19 cellular contexts compared by ENCODE assay signal in genomic region chr9:28053378-28053777, GRCh38.
DNase-seq lines count a peak whose midpoint lies in the region; ATAC-seq, FAIRE-seq and TF ChIP-seq lines count a peak whose summit lies in the region.
"Had no signal": no experiment of that assay in that cellular context is flagged by ENCODE, and none has a peak within 500 bp of the region (broad histone marks: within the 10 kb centered on the region; RNA-seq: fewer than 3 reads in every experiment).

No MANE protein-coding gene starts in this region.

- TF ChIP-seq RAD21 in H1 (IDR thresholded peaks at IDR 0.05 in 1 of 2, conservative IDR thresholded peaks at IDR 0.05 in 1 of 2; ENCODE audit: low read depth in 2 of 2, low read length in 2 of 2), result no peak

- intact Hi-C loops in thyroid gland (cut with DNase I) (no loop called here), adrenal gland (cut with DNase I) (no loop called here)

- H3K4me2 ChIP-seq in H1 (ENCODE audit: insufficient read depth in 1 of 2, low read depth in 2 of 2, low read length in 2 of 2), result no peak overlapping the region

- no peaks in the 10 kb centered on the region for H3K36me3 ChIP-seq in BE2C
- H3K36me3 ChIP-seq in H1 (ENCODE audit: control insufficient read depth in 2 of 4, insufficient read depth in 4 of 4, low read length in 3 of 4), result no peaks in the 10 kb centered on the region
- H3K36me3 ChIP-seq in thyroid gland, result no peaks in the 10 kb centered on the region
- no peaks in the 10 kb centered on the region for H3K36me3 ChIP-seq in adrenal gland (replicated peaks in 1 of 2)

- H3K9me3 ChIP-seq in BE2C (no peaks in the 10 kb centered on the region; the same call in 1 of the 2 replicates), H1 (ENCODE audit: insufficient read depth in 2 of 2, low read depth in 1 of 2, low read length in 1 of 2) (no peaks in the 10 kb centered on the region), thyroid gland (no peaks in the 10 kb centered on the region), adrenal gland (replicated peaks in 1 of 3) (peaks cover 0 to 7% (median 0%) of the 10 kb centered on the region in 3 donors)

- TF ChIP-seq CTCF in BE2C (IDR thresholded peaks at IDR 0.05; ENCODE audit: low read depth, low read length) (no peak), H1 (IDR thresholded peaks at IDR 0.05; ENCODE audit: control extremely low read depth in 1 of 3, insufficient read depth in 1 of 3, low read depth in 1 of 3, low read length in 3 of 3) (no peak), thyroid gland (IDR thresholded peaks at IDR 0.05) (no peak), adrenal gland (IDR thresholded peaks at IDR 0.05) (no peak)

- FAIRE-seq in H1 (lab: Jason Lieb, UNC), result peak; percentile 13
- FAIRE-seq: A204.1, G401.6, GM19239 had no signal

- no peak overlapping the region for H4K91ac ChIP-seq in H1 (replicated peaks; ENCODE audit: insufficient read length, low read length)

- H2BK12ac ChIP-seq in H1 (ENCODE audit: low read depth, low read length), result no peak overlapping the region

- H3K27ac ChIP-seq in H1 (ENCODE audit: low read depth, low read length) (no peak overlapping the region), thyroid gland (no peak overlapping the region), adrenal gland (no peak overlapping the region)
- H3K27ac ChIP-seq: C4-2B, GM23248 had no signal

- H3K27me3 Mint-ChIP-seq in activated T-helper 17 cell treated with anti-CD3 and anti-CD28 coated beads, Interleukin-2, amount 50 U/mL, for 72 hours, result no peaks in the 10 kb centered on the region
- H3K27me3 Mint-ChIP-seq: B cell; CD4-positive, alpha-beta memory T cell had no signal

- H3K4me3 ChIP-seq in BE2C (ENCODE audit: low read depth, low read length) (peak overlapping the region; percentile 14; the same call in 1 of the 2 replicates), H1 (ENCODE audit: extremely low read depth in 1 of 4, insufficient read depth in 2 of 4, low read depth in 3 of 4, low read length in 4 of 4) (no peak overlapping the region), thyroid gland (replicated peaks in 1 of 3) (no peak overlapping the region), adrenal gland (no peak overlapping the region)
- H3K4me3 ChIP-seq: GM23248 had no signal

- no peak for ATAC-seq in activated T-helper 17 cell treated with anti-CD3 and anti-CD28 coated beads, Interleukin-2, amount 50 U/mL, for 72 hours (replicated peaks)

- H3K14ac ChIP-seq in H1 (ENCODE audit: insufficient read length), result no peak overlapping the region

- no peak overlapping the region for H2AK5ac ChIP-seq in H1 (ENCODE audit: low read depth, low read length)

- H3K18ac ChIP-seq in H1 (ENCODE audit: extremely low read depth, low read length), result no peak overlapping the region

- no peak overlapping the region for H3K27ac Mint-ChIP-seq in activated T-helper 17 cell treated with anti-CD3 and anti-CD28 coated beads, Interleukin-2, amount 50 U/mL, for 72 hours
- H3K27ac Mint-ChIP-seq: B cell; CD4-positive, alpha-beta memory T cell had no signal

- no peaks in the 10 kb centered on the region for H3K23me2 ChIP-seq in H1 (ENCODE audit: low read depth, low read length)

- H2BK15ac ChIP-seq in H1 (ENCODE audit: low read length), result no peak overlapping the region

- H3K9me3 Mint-ChIP-seq in activated T-helper 17 cell treated with anti-CD3 and anti-CD28 coated beads, Interleukin-2, amount 50 U/mL, for 72 hours, result no peaks in the 10 kb centered on the region

- H3K27me3 ChIP-seq in BE2C (no peaks in the 10 kb centered on the region), H1 (replicated peaks in 1 of 4; ENCODE audit: control insufficient read depth in 3 of 4, extremely low read depth in 1 of 4, insufficient read depth in 3 of 4, low read length in 3 of 4) (no peaks in the 10 kb centered on the region), thyroid gland (no peaks in the 10 kb centered on the region), adrenal gland (no peaks in the 10 kb centered on the region)

- H4K8ac ChIP-seq in H1 (ENCODE audit: extremely low read depth, insufficient read depth, low read length), result no peak overlapping the region

- DNase-seq in BE2C (no peak), NCI-H1105 (lab: John Stamatoyannopoulos, UW) (peak; percentile 43), NCI-H526 (lab: John Stamatoyannopoulos, UW) (peak; percentile 79 to 83), H1 (ENCODE audit: low read depth in 1 of 2, low spot score in 2 of 2) (no peak), thyroid gland (no peak), GDM1 (lab: John Stamatoyannopoulos, UW) (no peak), adrenal gland (no peak)
- DNase-seq: CD4-positive, alpha-beta memory T cell; DMS153; EL; GM23248; H7; IMR-90 had no signal

- 88% methylated on average over 5 of the region's 5 CpGs; no CpG with 5 or more reads in 1 of the 2 experiments for WGBS in H1 (ENCODE audit: extremely low coverage in 1 of 2, insufficient coverage in 1 of 2, insufficient read length in 1 of 2, insufficient replicate concordance in 2 of 2, low coverage in 1 of 2, low lambda C conversion rate in 2 of 2, missing lambda C conversion rate in 1 of 2), 2 experiments
- WGBS in thyroid gland, 2 donors, result 45 to 62% methylated on average over 5 of the region's 5 CpGs
- 46 to 59% (median 51%) methylated on average over 5 of the region's 5 CpGs for WGBS in adrenal gland, 4 donors

- no peak overlapping the region for H2BK5ac ChIP-seq in H1 (ENCODE audit: low read depth, low read length)

- H3K4me1 ChIP-seq in BE2C (peaks cover 2% of the 10 kb centered on the region; the same call in 1 of the 2 replicates), H1 (replicated peaks in 1 of 4; ENCODE audit: control insufficient read depth in 3 of 4, insufficient read depth in 4 of 4, low read length in 3 of 4) (no peaks in the 10 kb centered on the region), thyroid gland (peaks cover 0 to 14% of the 10 kb centered on the region in 2 donors), adrenal gland (replicated peaks in 1 of 2) (no peaks in the 10 kb centered on the region)

- TF ChIP-seq EP300 in H1 (IDR thresholded peaks at IDR 0.05; ENCODE audit: borderline replicate concordance in 1 of 2, low read depth in 2 of 2, low read length in 2 of 2), result no peak

- peak overlapping the region in 1 of 4 experiments; percentile 34; a peak in 1 of 7 replicates for H3K9ac ChIP-seq in H1 (replicated peaks in 1 of 4; ENCODE audit: extremely low read depth in 1 of 4, low read depth in 3 of 4, low read length in 3 of 4)
- H3K9ac ChIP-seq: GM23248 had no signal

- POLR2A ChIA-PET in H1 (lab: Charles Lee; ENCODE audit: partially characterized antibody), result no interaction called here

- H2BK120ac ChIP-seq in H1 (replicated peaks; ENCODE audit: low read depth, low read length), result no peak overlapping the region

- H3K79me1 ChIP-seq in H1 (ENCODE audit: low read depth, low read length), result no peaks in the 10 kb centered on the region

- TF ChIP-seq POLR2A in H1 (IDR thresholded peaks at IDR 0.05; ENCODE audit: control extremely low read depth in 1 of 2, low read depth in 2 of 2, low read length in 2 of 2), result no peak
- TF ChIP-seq POLR2A in thyroid gland (IDR thresholded peaks at IDR 0.05), result no peak
- TF ChIP-seq POLR2A in adrenal gland (IDR thresholded peaks at IDR 0.05), result no peak

- H2AFZ ChIP-seq in H1 (ENCODE audit: low read length), result no peak overlapping the region
- H2AFZ ChIP-seq: GM23248 had no signal

- no peaks in the 10 kb centered on the region for H3K36me3 Mint-ChIP-seq in activated T-helper 17 cell treated with anti-CD3 and anti-CD28 coated beads, Interleukin-2, amount 50 U/mL, for 72 hours (ENCODE audit: low read depth)
- H3K36me3 Mint-ChIP-seq: CD4-positive, alpha-beta memory T cell had no signal

- H3K23ac ChIP-seq in H1 (ENCODE audit: insufficient read length), result no peak overlapping the region

- H2BK20ac ChIP-seq in H1 (ENCODE audit: low read length), result no peak overlapping the region

- no peak overlapping the region for H3K56ac ChIP-seq in H1 (replicated peaks; ENCODE audit: insufficient read length, low read depth, low read length)

- H3K79me2 ChIP-seq in H1 (ENCODE audit: control insufficient read depth in 1 of 2, insufficient read depth in 2 of 2, low read length in 2 of 2), result no peaks in the 10 kb centered on the region

- H3K4ac ChIP-seq in H1 (replicated peaks; ENCODE audit: insufficient read length, low read depth, low read length), result no peak overlapping the region

- H3K4me1 Mint-ChIP-seq in activated T-helper 17 cell treated with anti-CD3 and anti-CD28 coated beads, Interleukin-2, amount 50 U/mL, for 72 hours, result no peaks in the 10 kb centered on the region
- H3K4me1 Mint-ChIP-seq: B cell; CD4-positive, alpha-beta memory T cell had no signal

- H4K5ac ChIP-seq in H1 (ENCODE audit: insufficient read length, low read depth, low read length), result no peak overlapping the region

- no peak overlapping the region for H3K4me3 Mint-ChIP-seq in activated T-helper 17 cell treated with anti-CD3 and anti-CD28 coated beads, Interleukin-2, amount 50 U/mL, for 72 hours
- H3K4me3 Mint-ChIP-seq: B cell; CD4-positive, alpha-beta memory T cell had no signal

- no peaks in the 10 kb centered on the region for H4K20me1 ChIP-seq in H1 (replicated peaks in 1 of 2; ENCODE audit: control insufficient read depth in 1 of 2, insufficient read depth in 2 of 2, low read length in 2 of 2)

- CTCF ChIA-PET in H1 (lab: Charles Lee; ENCODE audit: partially characterized antibody), result interaction anchor here (0.6 to 1.1 kb wide), 2 partner anchors 20 to 284 kb away, joined by 3 to 4 read pairs; no protein-coding TSS in a partner anchor

TF ChIP-seq in H1, 55 proteins besides CTCF, POLR2A, EP300 and RAD21:
- TF ChIP-seq CREB1 (IDR thresholded peaks at IDR 0.05) (no peak), KDM1A (IDR thresholded peaks at IDR 0.05; ENCODE audit: borderline replicate concordance, low read length) (no peak), CBX8 (IDR thresholded peaks at IDR 0.05; ENCODE audit: borderline replicate concordance, low read depth, low read length) (no peak), CEBPB (IDR thresholded peaks at IDR 0.05; ENCODE audit: low read depth, low read length) (no peak), YY1 (IDR thresholded peaks at IDR 0.05; ENCODE audit: low read depth, low read length) (no peak), NRF1 (IDR thresholded peaks at IDR 0.05; ENCODE audit: low read depth, low read length) (no peak)

Comparison
In these comparisons a context has a peak if more than half of its experiments do, and no peak if none do; other contexts are left out.
1. DNase-seq: peak in NCI-H1105 (single experiment) and NCI-H526 (2 of 2); none in BE2C (single experiment), H1 (0 of 2), thyroid gland (0 of 2), GDM1 (single experiment) and adrenal gland (0 of 7).